ENCODE assay signal across 17 cellular contexts in genomic region chr2:40287815-40288214, GRCh38.
"Had no signal": no experiment of that assay in that cellular context is flagged by ENCODE, and none has a peak within 500 bp of the region (broad histone marks: within the 10 kb centered on the region; RNA-seq: fewer than 3 reads in every experiment).

No MANE protein-coding gene starts in this region.

- H3K27me3 ChIP-seq: ascending aorta, colonic mucosa, gastrocnemius medialis, heart right ventricle, ovary, sigmoid colon, suprapubic skin had no signal

- H3K9me3 Mint-ChIP-seq: activated naive CD8-positive, alpha-beta T cell treated with anti-CD3 and anti-CD28 coated beads, Interleukin-2, amount 50 U/mL, for 24 hours; neural crest cell; type B pancreatic cell had no signal

- H3K4me3 ChIP-seq: ascending aorta, colonic mucosa, gastrocnemius medialis, heart right ventricle, ovary, sigmoid colon, suprapubic skin had no signal

- H3K36me3 ChIP-seq: ascending aorta, colonic mucosa, gastrocnemius medialis, heart right ventricle, ovary, sigmoid colon, suprapubic skin had no signal

- H3K4me1 ChIP-seq: colonic mucosa had no signal

- DNase-seq: activated CD4-positive, alpha-beta T cell treated with anti-CD3 and anti-CD28 coated beads for 48 hours; activated naive CD4-positive, alpha-beta T cell treated with Interleukin-2 at 50 U/mL for 16 hours; activated naive CD8-positive, alpha-beta T cell treated with anti-CD3 and anti-CD28 coated beads, Interleukin-2, amount 50 U/mL, for 24 hours; colonic mucosa; effector CD4-positive, alpha-beta T cell; gastrocnemius medialis; heart right ventricle; mesenchymal stem cell; ovary; sigmoid colon; stimulated activated naive CD8-positive, alpha-beta T cell treated with anti-CD3 and anti-CD28 coated beads, Interleukin-15, Interleukin-2, amounts not matched to agents 100 U/mL and 50 U/mL, for 24 hours; T-helper 9 cell had no signal

- H3K27me3 Mint-ChIP-seq: activated naive CD8-positive, alpha-beta T cell treated with anti-CD3 and anti-CD28 coated beads, Interleukin-2, amount 50 U/mL, for 24 hours; type B pancreatic cell had no signal

- ATAC-seq: activated naive CD8-positive, alpha-beta T cell treated with anti-CD3 and anti-CD28 coated beads, Interleukin-2, amount 50 U/mL, for 24 hours; gastrocnemius medialis; left lobe of liver; stimulated activated naive CD8-positive, alpha-beta T cell treated with anti-CD3 and anti-CD28 coated beads, Interleukin-15, Interleukin-2, amounts not matched to agents 100 U/mL and 50 U/mL, for 24 hours had no signal

- H3K9me3 ChIP-seq: ascending aorta, colonic mucosa, gastrocnemius medialis, heart right ventricle, ovary, sigmoid colon, suprapubic skin had no signal

- H3K27ac Mint-ChIP-seq: activated naive CD8-positive, alpha-beta T cell treated with anti-CD3 and anti-CD28 coated beads, Interleukin-2, amount 50 U/mL, for 24 hours; type B pancreatic cell had no signal

- H3K36me3 Mint-ChIP-seq: type B pancreatic cell had no signal

- H3K4me3 Mint-ChIP-seq: activated naive CD8-positive, alpha-beta T cell treated with anti-CD3 and anti-CD28 coated beads, Interleukin-2, amount 50 U/mL, for 24 hours; neural crest cell; type B pancreatic cell had no signal

- H3K27ac ChIP-seq: ascending aorta, colonic mucosa, gastrocnemius medialis, ovary, suprapubic skin had no signal
